ENCODE assay signal across 8 cellular contexts in genomic region chr21:39182484-39183271, GRCh38. TPM values are rescaled to one million over a fixed set of nuclear protein-coding genes. Genes with fewer than 3 reads are reported as not detected.
DNase-seq lines count a peak whose midpoint lies in the region; ATAC-seq and TF ChIP-seq lines count a peak whose summit lies in the region.

No MANE protein-coding gene starts in this region.

- peaks cover 38% of the 10 kb centered on the region for H3F3A ChIP-seq in SU-DHL-6 (ENCODE audit: insufficient read depth)

- intact Hi-C loops in natural killer cell (cut with micrococcal nuclease), result loop anchor here (1.0 to 5.0 kb wide), 3 partner anchors 130 to 265 kb away; partner anchors contain the start of genes BRWD1 and LCA5L

- H3K9me3 Mint-ChIP-seq in natural killer cell, result no peaks in the 10 kb centered on the region

- H3K4me1 Mint-ChIP-seq in natural killer cell, result peaks cover 29 to 48% of the 10 kb centered on the region in 2 donors

- peaks cover 16% of the 10 kb centered on the region for H3K36me3 ChIP-seq in SU-DHL-6 (ENCODE audit: low read length)

- peak overlapping the region; percentile 98 for H3K4me3 Mint-ChIP-seq in natural killer cell

- H3K4me2 ChIP-seq in SU-DHL-6 (ENCODE audit: low read depth, low read length, poor library complexity, severe bottlenecking), result peak overlapping the region; percentile 79

- peak overlapping the region; percentile 45 for H2AFZ ChIP-seq in SU-DHL-6 (ENCODE audit: low read depth, low read length, severe bottlenecking)

- peak overlapping the region; percentile 86 for H3K4me3 ChIP-seq in SU-DHL-6 (ENCODE audit: insufficient read depth, low read length, poor library complexity, severe bottlenecking)
- H3K4me3 ChIP-seq in epithelial cell of proximal tubule (ENCODE audit: low read depth, low read length), result peak overlapping the region; percentile 68

- no peaks in the 10 kb centered on the region for H3K9me2 ChIP-seq in SU-DHL-6 (replicated peaks; ENCODE audit: insufficient read depth, low read length)

- no peaks in the 10 kb centered on the region for H3K36me3 Mint-ChIP-seq in natural killer cell

- peak; percentile 36 for ATAC-seq in HG02759 (IDR thresholded peaks at IDR 0.05; ENCODE audit: unreplicated experiment)
- ATAC-seq in natural killer cell, result peak; percentile 31 to 51 (median 34)
- ATAC-seq in HG03196 (IDR thresholded peaks at IDR 0.05; ENCODE audit: unreplicated experiment), result no peak

- H3K27me3 ChIP-seq in SU-DHL-6 (ENCODE audit: low read length), result no peaks in the 10 kb centered on the region

- H3K79me2 ChIP-seq in SU-DHL-6 (ENCODE audit: insufficient read depth, low read length), result peaks cover 38% of the 10 kb centered on the region

- DNase-seq in DMS 273 (lab: John Stamatoyannopoulos, UW; ENCODE audit: unreplicated experiment), result peak; percentile 72
- DNase-seq in DMS 273 treated with DMSO at 0.1 percent for 48 hours (lab: John Stamatoyannopoulos, UW), result no peak
- no peak for DNase-seq in epithelial cell of proximal tubule (ENCODE audit: low read depth)
- no peak for DNase-seq in natural killer cell
- DNase-seq in SW 1271 (lab: John Stamatoyannopoulos, UW), result no peak

- no peak for TF ChIP-seq CTCF in SU-DHL-6 (IDR thresholded peaks at IDR 0.05; ENCODE audit: insufficient read depth, low read length, poor library complexity, severe bottlenecking)
- TF ChIP-seq CTCF in epithelial cell of proximal tubule (conservative IDR thresholded peaks at IDR 0.05; ENCODE audit: low read depth, low read length), result no peak
- no peak for TF ChIP-seq CTCF in natural killer cell (IDR thresholded peaks at IDR 0.05)

- peaks cover 3% of the 10 kb centered on the region; the same call in 1 of the 2 replicates for H4K20me1 ChIP-seq in SU-DHL-6 (ENCODE audit: low read depth, low read length)

- H3K9ac ChIP-seq in SU-DHL-6 (ENCODE audit: low read length), result peak overlapping the region; percentile 94

- peak overlapping the region; percentile 93 to 95 for H3K27ac Mint-ChIP-seq in natural killer cell

- peak overlapping the region; percentile 79 for H3K27ac ChIP-seq in SU-DHL-6 (ENCODE audit: low read depth, low read length)

- H3K27me3 Mint-ChIP-seq in natural killer cell (ENCODE audit: low read depth in 2 of 2), result no peaks in the 10 kb centered on the region

- no peaks in the 10 kb centered on the region for H3K9me3 ChIP-seq in SU-DHL-6 (ENCODE audit: insufficient read depth, low read length)

RNA-seq across cellular contexts. Expression of gene PSMG1, which starts 0.6 kb away (rescaled TPM):
- 47.1 and 120 TPM in 2 replicates for total RNA-seq in epithelial cell of proximal tubule
- 10 to 100 TPM; 11.3 to 12.1 (median 12.0) TPM for total RNA-seq in natural killer cell
